10 cellular contexts compared by ENCODE assay signal in genomic region chr15:41970456-41970855, GRCh38. TPM values are rescaled to one million over a fixed set of nuclear protein-coding genes. Genes with fewer than 3 reads are reported as not detected.
DNase-seq lines count a peak whose midpoint lies in the region; ATAC-seq and TF ChIP-seq lines count a peak whose summit lies in the region.
"Had no signal": no experiment of that assay in that cellular context is flagged by ENCODE, and none has a peak within 500 bp of the region (broad histone marks: within the 10 kb centered on the region; RNA-seq: fewer than 3 reads in every experiment).

No MANE protein-coding gene starts in this region.

- H3K4me3 Mint-ChIP-seq in activated T-cell treated with anti-CD3 and anti-CD28 coated beads, Interleukin-2, amount 50 U/mL, for 24 hours: peak overlapping the region; percentile 88
- peak overlapping the region; percentile 97 for H3K4me3 Mint-ChIP-seq in activated T-helper 17 cell treated with anti-CD3 and anti-CD28 coated beads, Interleukin-2, amount 50 U/mL, for 72 hours

- no peaks in the 10 kb centered on the region for H3K36me3 ChIP-seq in suprapubic skin

- peaks cover 28% of the 10 kb centered on the region for H3K36me3 Mint-ChIP-seq in activated T-cell treated with anti-CD3 and anti-CD28 coated beads, Interleukin-2, amount 50 U/mL, for 24 hours (ENCODE audit: low read depth)
- peaks cover 61% of the 10 kb centered on the region for H3K36me3 Mint-ChIP-seq in activated T-helper 17 cell treated with anti-CD3 and anti-CD28 coated beads, Interleukin-2, amount 50 U/mL, for 72 hours (ENCODE audit: low read depth)

- TF ChIP-seq CTCF in suprapubic skin (IDR thresholded peaks at IDR 0.05): no peak

- H3K4me1 Mint-ChIP-seq in activated T-cell treated with anti-CD3 and anti-CD28 coated beads, Interleukin-2, amount 50 U/mL, for 24 hours (ENCODE audit: low read depth): peaks cover 65% of the 10 kb centered on the region
- peaks cover 55% of the 10 kb centered on the region for H3K4me1 Mint-ChIP-seq in activated T-helper 17 cell treated with anti-CD3 and anti-CD28 coated beads, Interleukin-2, amount 50 U/mL, for 72 hours

- H3K27ac Mint-ChIP-seq in activated T-cell treated with anti-CD3 and anti-CD28 coated beads, Interleukin-2, amount 50 U/mL, for 24 hours: peak overlapping the region; percentile 98
- peak overlapping the region; percentile 98 for H3K27ac Mint-ChIP-seq in activated T-helper 17 cell treated with anti-CD3 and anti-CD28 coated beads, Interleukin-2, amount 50 U/mL, for 72 hours

- WGBS in suprapubic skin: 82% methylated on average over 1 of the region's 1 CpG

- H3K9me3 ChIP-seq in suprapubic skin: no peaks in the 10 kb centered on the region

- peak overlapping the region; percentile 42 for H3K27ac ChIP-seq in suprapubic skin

- no peak for DNase-seq in activated T-cell treated with anti-CD3 and anti-CD28 coated beads, Interleukin-2, amount 50 U/mL, for 24 hours
- DNase-seq in activated T-cell treated with anti-CD3 and anti-CD28 coated beads for 4 hours: no peak
- peak; percentile 29 for DNase-seq in left lobe of liver (ENCODE audit: low spot score)
- DNase-seq in suprapubic skin (ENCODE audit: low spot score in 2 of 2): no peak
- no peak for DNase-seq in DMS 273 (lab: John Stamatoyannopoulos, UW; ENCODE audit: unreplicated experiment)
- DNase-seq in kidney glomerular epithelial cell (lab: John Stamatoyannopoulos, UW): no peak
- DNase-seq: NCI-H524 treated with DMSO at 0.1 percent for 48 hours had no signal

- no peak for ATAC-seq in activated T-helper 17 cell treated with anti-CD3 and anti-CD28 coated beads, Interleukin-2, amount 50 U/mL, for 72 hours (replicated peaks)
- no peak for ATAC-seq in left lobe of liver
- ATAC-seq in GM19467 (IDR thresholded peaks at IDR 0.05; ENCODE audit: unreplicated experiment): no peak

- no peak for TF ChIP-seq EP300 in suprapubic skin (IDR thresholded peaks at IDR 0.05)

- H3K9me3 Mint-ChIP-seq in activated T-cell treated with anti-CD3 and anti-CD28 coated beads, Interleukin-2, amount 50 U/mL, for 24 hours: no peaks in the 10 kb centered on the region
- no peaks in the 10 kb centered on the region for H3K9me3 Mint-ChIP-seq in activated T-helper 17 cell treated with anti-CD3 and anti-CD28 coated beads, Interleukin-2, amount 50 U/mL, for 72 hours

- H3K27me3 ChIP-seq in suprapubic skin: no peaks in the 10 kb centered on the region

- H3K4me1 ChIP-seq in suprapubic skin: peaks cover 66% of the 10 kb centered on the region

- peak overlapping the region; percentile 99 for H3K4me3 ChIP-seq in suprapubic skin

- peaks cover under 1% of the 10 kb centered on the region for H3K27me3 Mint-ChIP-seq in activated T-cell treated with anti-CD3 and anti-CD28 coated beads, Interleukin-2, amount 50 U/mL, for 24 hours
- H3K27me3 Mint-ChIP-seq in activated T-helper 17 cell treated with anti-CD3 and anti-CD28 coated beads, Interleukin-2, amount 50 U/mL, for 72 hours: peaks cover 4% of the 10 kb centered on the region

- no peak for TF ChIP-seq POLR2A in suprapubic skin (IDR thresholded peaks at IDR 0.05)

RNA-seq across cellular contexts. Expression of gene EHD4, which starts 1.9 kb away (rescaled TPM):
- 10 to 100 TPM; 51.0 to 56.3 TPM for total RNA-seq in activated T-helper 17 cell treated with anti-CD3 and anti-CD28 coated beads, Interleukin-2, amount 50 U/mL, for 72 hours
- total RNA-seq in left lobe of liver (5.3 TPM), suprapubic skin (10 to 100 TPM; 16.0 to 31.4 (median 20.9) TPM)

RNA-seq across cellular contexts. Expression of gene PLA2G4E, which starts 50.4 kb away (rescaled TPM):
- under 1 TPM in 1 of 2 donors, not detected in 1; 0.13 TPM for total RNA-seq in activated T-helper 17 cell treated with anti-CD3 and anti-CD28 coated beads, Interleukin-2, amount 50 U/mL, for 72 hours
- total RNA-seq in left lobe of liver (not detected), suprapubic skin (100 to 1,000 TPM in 1 of 4 donors, 10 to 100 TPM in 3; 47.9 to 129 (median 60.9) TPM)
- total RNA-seq: glomerular endothelial cell had no signal

Comparison
In these comparisons a context has a peak if more than half of its experiments do, and no peak if none do; other contexts are left out.
1. RNA of gene PLA2G4E, which starts 50.4 kb away (total RNA-seq): 47.9 to 129 TPM in suprapubic skin; 0.13 TPM in activated T-helper 17 cell treated with anti-CD3 and anti-CD28 coated beads, Interleukin-2, amount 50 U/mL, for 72 hours and not detected in left lobe of liver (single experiment); every median in the first group is over 10 times any median in the second.